ENCODE assay signal across 1 cellular context in the genomic region with DNA sequence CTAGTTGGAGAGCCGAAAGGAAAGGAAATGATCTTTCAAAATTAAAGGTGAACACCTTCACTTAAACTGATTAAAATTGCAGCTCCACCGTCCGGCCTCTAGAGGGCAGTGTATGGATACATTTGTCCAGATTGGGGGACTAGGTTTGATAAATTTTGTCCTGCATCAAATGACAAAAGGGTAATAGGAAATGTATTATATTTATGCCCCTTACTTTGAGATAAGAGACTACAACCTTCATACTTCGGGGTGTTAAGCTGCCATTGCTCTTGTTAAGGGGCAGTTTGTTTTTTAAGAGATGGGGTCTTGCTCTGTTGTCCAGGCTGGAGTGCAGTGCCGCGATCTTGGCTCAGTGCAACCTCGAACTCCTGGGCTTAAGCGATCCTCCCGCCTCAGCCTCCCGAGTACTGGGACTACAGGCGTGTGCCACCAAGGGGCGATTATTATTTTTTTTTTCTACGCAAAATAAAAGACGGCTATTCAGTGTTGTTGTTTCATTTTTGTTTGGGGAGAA.
A peak's percentile ranks its signal among the peaks of the same experiment; 100 is the strongest.
TF ChIP-seq lines count a peak whose summit lies in the region.

No MANE protein-coding gene starts in this region.

TF ChIP-seq in HepG2, 621 proteins besides CTCF, POLR2A, EP300 and RAD21 (continues in another document):
- no peak for TF ChIP-seq ZNF773 (CRISPR knock-in tag; IDR thresholded peaks at IDR 0.05; ENCODE audit: borderline replicate concordance)
- TF ChIP-seq, protein P1, sequence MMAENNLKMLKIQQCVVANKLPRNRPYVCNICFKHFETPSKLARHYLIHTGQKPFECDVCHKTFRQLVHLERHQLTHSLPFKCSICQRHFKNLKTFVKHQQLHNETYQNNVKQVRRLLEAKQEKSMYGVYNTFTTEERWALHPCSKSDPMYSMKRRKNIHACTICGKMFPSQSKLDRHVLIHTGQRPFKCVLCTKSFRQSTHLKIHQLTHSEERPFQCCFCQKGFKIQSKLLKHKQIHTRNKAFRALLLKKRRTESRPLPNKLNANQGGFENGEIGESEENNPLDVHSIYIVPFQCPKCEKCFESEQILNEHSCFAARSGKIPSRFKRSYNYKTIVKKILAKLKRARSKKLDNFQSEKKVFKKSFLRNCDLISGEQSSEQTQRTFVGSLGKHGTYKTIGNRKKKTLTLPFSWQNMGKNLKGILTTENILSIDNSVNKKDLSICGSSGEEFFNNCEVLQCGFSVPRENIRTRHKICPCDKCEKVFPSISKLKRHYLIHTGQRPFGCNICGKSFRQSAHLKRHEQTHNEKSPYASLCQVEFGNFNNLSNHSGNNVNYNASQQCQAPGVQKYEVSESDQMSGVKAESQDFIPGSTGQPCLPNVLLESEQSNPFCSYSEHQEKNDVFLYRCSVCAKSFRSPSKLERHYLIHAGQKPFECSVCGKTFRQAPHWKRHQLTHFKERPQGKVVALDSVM (CRISPR knock-in tag; IDR thresholded peaks at IDR 0.05), result peak; percentile 97
- TF ChIP-seq, protein P2, sequence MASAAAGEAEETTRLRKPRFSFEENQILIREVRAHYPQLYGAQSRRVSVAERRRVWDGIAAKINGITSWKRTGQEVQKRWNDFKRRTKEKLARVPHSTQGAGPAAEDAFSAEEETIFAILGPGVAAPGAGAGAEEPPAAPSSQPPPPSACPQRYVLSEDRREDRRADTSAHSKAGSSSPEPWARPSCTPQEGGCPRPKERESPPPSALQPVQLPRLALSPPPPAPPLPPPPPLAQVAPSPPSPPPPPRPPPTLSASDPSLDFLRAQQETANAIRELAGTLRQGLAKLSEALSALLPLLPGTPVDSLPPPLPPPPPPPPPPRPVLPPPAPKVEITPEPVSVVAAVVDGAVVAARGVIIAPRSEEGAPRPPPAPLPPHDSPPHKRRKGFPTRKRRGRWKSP (CRISPR knock-in tag; IDR thresholded peaks at IDR 0.05), result 0 out of 2 replicates have a peak, but pooled peaks have one; percentile 32
- no peak for TF ChIP-seq ARNT2 (CRISPR knock-in tag; IDR thresholded peaks at IDR 0.05; ENCODE audit: low read depth)
- no peak for TF ChIP-seq FOSL2 (CRISPR knock-in tag; IDR thresholded peaks at IDR 0.05)
- peak; percentile 45; the same call in 1 of the 2 replicates for TF ChIP-seq HDAC2 (CRISPR knock-in tag; IDR thresholded peaks at IDR 0.05)
- TF ChIP-seq SMAD1 (CRISPR knock-in tag; IDR thresholded peaks at IDR 0.05; ENCODE audit: borderline replicate concordance, low read depth), result no peak
- TF ChIP-seq ZNF768 (CRISPR knock-in tag; IDR thresholded peaks at IDR 0.05), result peak; percentile 76; the same call in 1 of the 2 replicates
- no peak for TF ChIP-seq ELF3 (CRISPR knock-in tag; IDR thresholded peaks at IDR 0.05)
- TF ChIP-seq, protein P3, sequence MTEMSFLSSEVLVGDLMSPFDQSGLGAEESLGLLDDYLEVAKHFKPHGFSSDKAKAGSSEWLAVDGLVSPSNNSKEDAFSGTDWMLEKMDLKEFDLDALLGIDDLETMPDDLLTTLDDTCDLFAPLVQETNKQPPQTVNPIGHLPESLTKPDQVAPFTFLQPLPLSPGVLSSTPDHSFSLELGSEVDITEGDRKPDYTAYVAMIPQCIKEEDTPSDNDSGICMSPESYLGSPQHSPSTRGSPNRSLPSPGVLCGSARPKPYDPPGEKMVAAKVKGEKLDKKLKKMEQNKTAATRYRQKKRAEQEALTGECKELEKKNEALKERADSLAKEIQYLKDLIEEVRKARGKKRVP (CRISPR knock-in tag; IDR thresholded peaks at IDR 0.05), result no peak
- peak; percentile 70; the same call in 1 of the 2 replicates for TF ChIP-seq ZNF3 (CRISPR knock-in tag; IDR thresholded peaks at IDR 0.05)
- TF ChIP-seq, protein P4, sequence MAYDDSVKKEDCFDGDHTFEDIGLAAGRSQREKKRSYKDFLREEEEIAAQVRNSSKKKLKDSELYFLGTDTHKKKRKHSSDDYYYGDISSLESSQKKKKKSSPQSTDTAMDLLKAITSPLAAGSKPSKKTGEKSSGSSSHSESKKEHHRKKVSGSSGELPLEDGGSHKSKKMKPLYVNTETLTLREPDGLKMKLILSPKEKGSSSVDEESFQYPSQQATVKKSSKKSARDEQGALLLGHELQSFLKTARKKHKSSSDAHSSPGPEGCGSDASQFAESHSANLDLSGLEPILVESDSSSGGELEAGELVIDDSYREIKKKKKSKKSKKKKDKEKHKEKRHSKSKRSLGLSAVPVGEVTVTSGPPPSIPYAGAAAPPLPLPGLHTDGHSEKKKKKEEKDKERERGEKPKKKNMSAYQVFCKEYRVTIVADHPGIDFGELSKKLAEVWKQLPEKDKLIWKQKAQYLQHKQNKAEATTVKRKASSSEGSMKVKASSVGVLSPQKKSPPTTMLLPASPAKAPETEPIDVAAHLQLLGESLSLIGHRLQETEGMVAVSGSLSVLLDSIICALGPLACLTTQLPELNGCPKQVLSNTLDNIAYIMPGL (CRISPR knock-in tag; IDR thresholded peaks at IDR 0.05; ENCODE audit: borderline replicate concordance in 1 of 2, low read depth in 1 of 2), result peak in 1 of 2 experiments; percentile 42; a peak in 1 of 4 replicates
- TF ChIP-seq NR2F2 (IDR thresholded peaks at IDR 0.05; ENCODE audit: borderline replicate concordance, low read depth), result no peak
- TF ChIP-seq, protein P5, sequence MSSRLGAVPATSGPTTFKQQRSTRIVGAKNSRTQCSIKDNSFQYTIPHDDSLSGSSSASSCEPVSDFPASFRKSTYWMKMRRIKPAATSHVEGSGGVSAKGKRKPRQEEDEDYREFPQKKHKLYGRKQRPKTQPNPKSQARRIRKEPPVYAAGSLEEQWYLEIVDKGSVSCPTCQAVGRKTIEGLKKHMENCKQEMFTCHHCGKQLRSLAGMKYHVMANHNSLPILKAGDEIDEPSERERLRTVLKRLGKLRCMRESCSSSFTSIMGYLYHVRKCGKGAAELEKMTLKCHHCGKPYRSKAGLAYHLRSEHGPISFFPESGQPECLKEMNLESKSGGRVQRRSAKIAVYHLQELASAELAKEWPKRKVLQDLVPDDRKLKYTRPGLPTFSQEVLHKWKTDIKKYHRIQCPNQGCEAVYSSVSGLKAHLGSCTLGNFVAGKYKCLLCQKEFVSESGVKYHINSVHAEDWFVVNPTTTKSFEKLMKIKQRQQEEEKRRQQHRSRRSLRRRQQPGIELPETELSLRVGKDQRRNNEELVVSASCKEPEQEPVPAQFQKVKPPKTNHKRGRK (CRISPR knock-in tag; IDR thresholded peaks at IDR 0.05), result no peak
- TF ChIP-seq, protein P6, sequence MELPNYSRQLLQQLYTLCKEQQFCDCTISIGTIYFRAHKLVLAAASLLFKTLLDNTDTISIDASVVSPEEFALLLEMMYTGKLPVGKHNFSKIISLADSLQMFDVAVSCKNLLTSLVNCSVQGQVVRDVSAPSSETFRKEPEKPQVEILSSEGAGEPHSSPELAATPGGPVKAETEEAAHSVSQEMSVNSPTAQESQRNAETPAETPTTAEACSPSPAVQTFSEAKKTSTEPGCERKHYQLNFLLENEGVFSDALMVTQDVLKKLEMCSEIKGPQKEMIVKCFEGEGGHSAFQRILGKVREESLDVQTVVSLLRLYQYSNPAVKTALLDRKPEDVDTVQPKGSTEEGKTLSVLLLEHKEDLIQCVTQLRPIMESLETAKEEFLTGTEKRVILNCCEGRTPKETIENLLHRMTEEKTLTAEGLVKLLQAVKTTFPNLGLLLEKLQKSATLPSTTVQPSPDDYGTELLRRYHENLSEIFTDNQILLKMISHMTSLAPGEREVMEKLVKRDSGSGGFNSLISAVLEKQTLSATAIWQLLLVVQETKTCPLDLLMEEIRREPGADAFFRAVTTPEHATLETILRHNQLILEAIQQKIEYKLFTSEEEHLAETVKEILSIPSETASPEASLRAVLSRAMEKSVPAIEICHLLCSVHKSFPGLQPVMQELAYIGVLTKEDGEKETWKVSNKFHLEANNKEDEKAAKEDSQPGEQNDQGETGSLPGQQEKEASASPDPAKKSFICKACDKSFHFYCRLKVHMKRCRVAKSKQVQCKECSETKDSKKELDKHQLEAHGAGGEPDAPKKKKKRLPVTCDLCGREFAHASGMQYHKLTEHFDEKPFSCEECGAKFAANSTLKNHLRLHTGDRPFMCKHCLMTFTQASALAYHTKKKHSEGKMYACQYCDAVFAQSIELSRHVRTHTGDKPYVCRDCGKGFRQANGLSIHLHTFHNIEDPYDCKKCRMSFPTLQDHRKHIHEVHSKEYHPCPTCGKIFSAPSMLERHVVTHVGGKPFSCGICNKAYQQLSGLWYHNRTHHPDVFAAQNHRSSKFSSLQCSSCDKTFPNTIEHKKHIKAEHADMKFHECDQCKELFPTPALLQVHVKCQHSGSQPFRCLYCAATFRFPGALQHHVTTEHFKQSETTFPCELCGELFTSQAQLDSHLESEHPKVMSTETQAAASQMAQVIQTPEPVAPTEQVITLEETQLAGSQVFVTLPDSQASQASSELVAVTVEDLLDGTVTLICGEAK (IDR thresholded peaks at IDR 0.05), result no peak
- TF ChIP-seq, protein P6 (CRISPR knock-in tag; IDR thresholded peaks at IDR 0.05), result no peak
- TF ChIP-seq ZNF891 (CRISPR knock-in tag; IDR thresholded peaks at IDR 0.05), result no peak
- no peak for TF ChIP-seq SMAD9 (CRISPR knock-in tag; IDR thresholded peaks at IDR 0.05)
- TF ChIP-seq, protein P7, sequence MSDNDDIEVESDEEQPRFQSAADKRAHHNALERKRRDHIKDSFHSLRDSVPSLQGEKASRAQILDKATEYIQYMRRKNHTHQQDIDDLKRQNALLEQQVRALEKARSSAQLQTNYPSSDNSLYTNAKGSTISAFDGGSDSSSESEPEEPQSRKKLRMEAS (IDR thresholded peaks at IDR 0.05), result no peak
- no peak for TF ChIP-seq NFKBIZ (CRISPR knock-in tag; IDR thresholded peaks at IDR 0.05)
- TF ChIP-seq KDM1A (CRISPR knock-in tag; IDR thresholded peaks at IDR 0.05), result peak; percentile 44; the same call in 1 of the 2 replicates
- TF ChIP-seq MATR3 (CRISPR knock-in tag; IDR thresholded peaks at IDR 0.05), result no peak
- no peak for TF ChIP-seq IKZF1 (IDR thresholded peaks at IDR 0.05)
- TF ChIP-seq ZNF672 (CRISPR knock-in tag; IDR thresholded peaks at IDR 0.05), result no peak
- no peak for TF ChIP-seq MEF2D (CRISPR knock-in tag; IDR thresholded peaks at IDR 0.05)
- peak; percentile 29; the same call in 1 of the 2 replicates for TF ChIP-seq RCOR2 (CRISPR knock-in tag; IDR thresholded peaks at IDR 0.05)
- TF ChIP-seq ZNF510 (CRISPR knock-in tag; IDR thresholded peaks at IDR 0.05; ENCODE audit: low read depth), result peak; percentile 10; the same call in 1 of the 2 replicates
- no peak for TF ChIP-seq JUND (CRISPR knock-in tag; IDR thresholded peaks at IDR 0.05)
- TF ChIP-seq IKZF4 (CRISPR knock-in tag; IDR thresholded peaks at IDR 0.05; ENCODE audit: borderline replicate concordance, low read depth, not compliant biosample characterization), result no peak
- TF ChIP-seq TRIM24 (CRISPR knock-in tag; IDR thresholded peaks at IDR 0.05), result no peak
- TF ChIP-seq FOXO1 (CRISPR knock-in tag; IDR thresholded peaks at IDR 0.05), result no peak
- peak; percentile 95 for TF ChIP-seq CHD4 (IDR thresholded peaks at IDR 0.05; ENCODE audit: borderline replicate concordance, low read length)
- TF ChIP-seq GTF3A (CRISPR knock-in tag; conservative IDR thresholded peaks at IDR 0.05), result no peak
- no peak for TF ChIP-seq ONECUT2 (CRISPR knock-in tag; IDR thresholded peaks at IDR 0.05)
- TF ChIP-seq, protein P8, sequence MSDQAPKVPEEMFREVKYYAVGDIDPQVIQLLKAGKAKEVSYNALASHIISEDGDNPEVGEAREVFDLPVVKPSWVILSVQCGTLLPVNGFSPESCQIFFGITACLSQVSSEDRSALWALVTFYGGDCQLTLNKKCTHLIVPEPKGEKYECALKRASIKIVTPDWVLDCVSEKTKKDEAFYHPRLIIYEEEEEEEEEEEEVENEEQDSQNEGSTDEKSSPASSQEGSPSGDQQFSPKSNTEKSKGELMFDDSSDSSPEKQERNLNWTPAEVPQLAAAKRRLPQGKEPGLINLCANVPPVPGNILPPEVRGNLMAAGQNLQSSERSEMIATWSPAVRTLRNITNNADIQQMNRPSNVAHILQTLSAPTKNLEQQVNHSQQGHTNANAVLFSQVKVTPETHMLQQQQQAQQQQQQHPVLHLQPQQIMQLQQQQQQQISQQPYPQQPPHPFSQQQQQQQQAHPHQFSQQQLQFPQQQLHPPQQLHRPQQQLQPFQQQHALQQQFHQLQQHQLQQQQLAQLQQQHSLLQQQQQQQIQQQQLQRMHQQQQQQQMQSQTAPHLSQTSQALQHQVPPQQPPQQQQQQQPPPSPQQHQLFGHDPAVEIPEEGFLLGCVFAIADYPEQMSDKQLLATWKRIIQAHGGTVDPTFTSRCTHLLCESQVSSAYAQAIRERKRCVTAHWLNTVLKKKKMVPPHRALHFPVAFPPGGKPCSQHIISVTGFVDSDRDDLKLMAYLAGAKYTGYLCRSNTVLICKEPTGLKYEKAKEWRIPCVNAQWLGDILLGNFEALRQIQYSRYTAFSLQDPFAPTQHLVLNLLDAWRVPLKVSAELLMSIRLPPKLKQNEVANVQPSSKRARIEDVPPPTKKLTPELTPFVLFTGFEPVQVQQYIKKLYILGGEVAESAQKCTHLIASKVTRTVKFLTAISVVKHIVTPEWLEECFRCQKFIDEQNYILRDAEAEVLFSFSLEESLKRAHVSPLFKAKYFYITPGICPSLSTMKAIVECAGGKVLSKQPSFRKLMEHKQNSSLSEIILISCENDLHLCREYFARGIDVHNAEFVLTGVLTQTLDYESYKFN (CRISPR knock-in tag; conservative IDR thresholded peaks at IDR 0.05), result no peak
- no peak for TF ChIP-seq CBX2 (IDR thresholded peaks at IDR 0.05; ENCODE audit: low read depth, low read length)
- no peak for TF ChIP-seq CBX2 (CRISPR knock-in tag; IDR thresholded peaks at IDR 0.05; ENCODE audit: low read depth)
